In genomic region chr6:137415127-137415833, GRCh38 we compare ENCODE assay signal across 9 cellular contexts.
DNase-seq lines count a peak whose midpoint lies in the region; ATAC-seq and TF ChIP-seq lines count a peak whose summit lies in the region.
"Had no signal": no experiment of that assay in that cellular context is flagged by ENCODE, and none has a peak within 500 bp of the region (broad histone marks: within the 10 kb centered on the region; RNA-seq: fewer than 3 reads in every experiment).

No MANE protein-coding gene starts in this region.

- WGBS in SK-N-SH (ENCODE audit: low lambda C conversion rate): 31% methylated on average over 24 of the region's 25 CpGs
- WGBS in heart right ventricle, 2 donors: 5 to 7% methylated on average over 25 of the region's 25 CpGs
- 1 to 6% (median 3%) methylated on average over 25 of the region's 25 CpGs for WGBS in psoas muscle, 3 donors
- WGBS in urinary bladder: 4% methylated on average over 25 of the region's 25 CpGs

- TF ChIP-seq EP300 in SK-N-SH (IDR thresholded peaks at IDR 0.05; ENCODE audit: borderline replicate concordance in 1 of 2, low read depth in 1 of 2, low read length in 1 of 2): no peak

- H3K27me3 Mint-ChIP-seq in activated naive CD8-positive, alpha-beta T cell treated with anti-CD3 and anti-CD28 coated beads, Interleukin-2, amount 50 U/mL, for 24 hours: peaks cover 2% of the 10 kb centered on the region

- no peak overlapping the region for H3K9ac ChIP-seq in SK-N-SH

- no peaks in the 10 kb centered on the region for H3K36me3 ChIP-seq in SK-N-SH (replicated peaks in 1 of 2; ENCODE audit: control insufficient read depth in 1 of 2, insufficient read depth in 2 of 2, low read length in 1 of 2)
- H3K36me3 ChIP-seq in heart right ventricle: no peaks in the 10 kb centered on the region
- H3K36me3 ChIP-seq in psoas muscle (ENCODE audit: insufficient read depth in 1 of 2, low read depth in 1 of 2): no peaks in the 10 kb centered on the region
- H3K36me3 ChIP-seq in urinary bladder (ENCODE audit: insufficient read depth): no peaks in the 10 kb centered on the region

- peak; percentile 28; the same call in 1 of the 2 replicates for TF ChIP-seq RAD21 in SK-N-SH (IDR thresholded peaks at IDR 0.05; ENCODE audit: low read length)

- intact Hi-C loops in heart right ventricle (cut with DNase I) (loop anchor here (1.0 to 10.0 kb wide), 11 partner anchors 80 to 1898 kb away; no protein-coding TSS in a partner anchor), psoas muscle (cut with DNase I) (loop anchor here (5.0 to 10.0 kb wide), 2 partner anchors 143 to 320 kb away; no protein-coding TSS in a partner anchor)

- H3K4me2 ChIP-seq in SK-N-SH: peak overlapping the region; percentile 50
- H3K4me2 ChIP-seq: A549 had no signal

- no peaks in the 10 kb centered on the region for H4K20me1 ChIP-seq in SK-N-SH (ENCODE audit: insufficient read depth)

- ATAC-seq in HG03066 (IDR thresholded peaks at IDR 0.05; ENCODE audit: low read depth, unreplicated experiment): peak; percentile 92
- ATAC-seq in activated naive CD8-positive, alpha-beta T cell treated with anti-CD3 and anti-CD28 coated beads, Interleukin-2, amount 50 U/mL, for 24 hours: peak; percentile 93
- ATAC-seq in heart right ventricle: peak; percentile 74 to 92 (median 88)
- peak; percentile 74 to 96 (median 84) for ATAC-seq in psoas muscle

- no peaks in the 10 kb centered on the region for H3K9me2 ChIP-seq in SK-N-SH

- peaks cover 10% of the 10 kb centered on the region for H3K4me1 Mint-ChIP-seq in activated naive CD8-positive, alpha-beta T cell treated with anti-CD3 and anti-CD28 coated beads, Interleukin-2, amount 50 U/mL, for 24 hours

- H3K27ac Mint-ChIP-seq in activated naive CD8-positive, alpha-beta T cell treated with anti-CD3 and anti-CD28 coated beads, Interleukin-2, amount 50 U/mL, for 24 hours: peak overlapping the region; percentile 43

- H3K27ac ChIP-seq in SK-N-SH (ENCODE audit: low read depth in 2 of 2, low read length in 1 of 2) (no peak overlapping the region), heart right ventricle (peak overlapping the region in 9 of 10 donors; percentile 12 to 72 (median 61)), psoas muscle (no peak overlapping the region), urinary bladder (ENCODE audit: low read depth) (no peak overlapping the region)
- H3K27ac ChIP-seq: A549 had no signal

- POLR2A ChIA-PET in SK-N-SH (lab: Yijun Ruan, JAX): interaction anchor here (0.5 kb wide), 1 partner anchor 433 kb away, joined by 4 read pairs; no protein-coding TSS in a partner anchor

- H3K4me1 ChIP-seq in SK-N-SH (ENCODE audit: control insufficient read depth in 1 of 2, insufficient read depth in 2 of 2, low read depth in 1 of 2, low read length in 1 of 2) (no peaks in the 10 kb centered on the region; a peak in 1 of 4 replicates), heart right ventricle (peaks cover 0 to 21% (median 5%) of the 10 kb centered on the region in 9 donors), psoas muscle (peaks cover 7% of the 10 kb centered on the region), urinary bladder (ENCODE audit: insufficient read depth) (no peaks in the 10 kb centered on the region)
- H3K4me1 ChIP-seq: A549 had no signal

- TF ChIP-seq CTCF in SK-N-SH (IDR thresholded peaks at IDR 0.05): peak; percentile 44; the same call in 1 of the 2 replicates
- peak; percentile 18 to 77 (median 62) for TF ChIP-seq CTCF in heart right ventricle (IDR thresholded peaks at IDR 0.05)
- TF ChIP-seq CTCF in psoas muscle (IDR thresholded peaks at IDR 0.05): peak; percentile 58

- CTCF ChIA-PET in SK-N-SH (lab: Yijun Ruan, JAX): interaction anchor here (0.6 kb wide), 2 partner anchors 8 to 760 kb away, joined by 4 read pairs; no protein-coding TSS in a partner anchor

- H3K9me3 ChIP-seq in SK-N-SH: no peaks in the 10 kb centered on the region
- no peaks in the 10 kb centered on the region for H3K9me3 ChIP-seq in heart right ventricle
- H3K9me3 ChIP-seq in psoas muscle: no peaks in the 10 kb centered on the region
- H3K9me3 ChIP-seq: A549 had no signal

- no peaks in the 10 kb centered on the region for H3K9me3 Mint-ChIP-seq in activated naive CD8-positive, alpha-beta T cell treated with anti-CD3 and anti-CD28 coated beads, Interleukin-2, amount 50 U/mL, for 24 hours

- peak; percentile 39 for DNase-seq in NCI-H146 (lab: John Stamatoyannopoulos, UW)
- DNase-seq in NCI-H146 treated with DMSO at 0.1 percent for 48 hours (lab: John Stamatoyannopoulos, UW; ENCODE audit: unreplicated experiment): no peak
- peak; percentile 12 for DNase-seq in SK-N-SH
- peak; percentile 59 for DNase-seq in activated naive CD8-positive, alpha-beta T cell treated with anti-CD3 and anti-CD28 coated beads, Interleukin-2, amount 50 U/mL, for 24 hours
- peak; percentile 19 to 57 for DNase-seq in heart right ventricle
- peak in 1 of 2 donors; percentile 27 for DNase-seq in psoas muscle

- no peaks in the 10 kb centered on the region for H3F3A ChIP-seq in SK-N-SH (replicated peaks; ENCODE audit: insufficient read depth)

- H3K36me3 Mint-ChIP-seq in activated naive CD8-positive, alpha-beta T cell treated with anti-CD3 and anti-CD28 coated beads, Interleukin-2, amount 50 U/mL, for 24 hours (ENCODE audit: low read depth): no peaks in the 10 kb centered on the region

- H2AFZ ChIP-seq in SK-N-SH (ENCODE audit: low read depth): 0 out of 2 replicates have a peak overlapping the region, but pooled peaks have one; percentile 41

- H3K79me2 ChIP-seq in SK-N-SH (ENCODE audit: insufficient read depth): no peaks in the 10 kb centered on the region

- peak overlapping the region; percentile 80 for H3K4me3 Mint-ChIP-seq in activated naive CD8-positive, alpha-beta T cell treated with anti-CD3 and anti-CD28 coated beads, Interleukin-2, amount 50 U/mL, for 24 hours

- H3K4me3 ChIP-seq in SK-N-SH (ENCODE audit: low read depth in 2 of 2, low read length in 1 of 2) (peak overlapping the region in 1 of 2 experiments; percentile 48; a peak in 3 of 4 replicates), heart right ventricle (peak overlapping the region; percentile 11 to 59 (median 48)), psoas muscle (peak overlapping the region; percentile 70), urinary bladder (ENCODE audit: low read depth, low read length) (peak overlapping the region; percentile 34)
- H3K4me3 ChIP-seq: A549 had no signal

- H3K27me3 ChIP-seq in SK-N-SH (ENCODE audit: insufficient read depth) (no peaks in the 10 kb centered on the region; the same call in 1 of the 2 replicates), heart right ventricle (peaks cover 0 to 37% (median 18%) of the 10 kb centered on the region in 7 donors), psoas muscle (ENCODE audit: insufficient read depth in 3 of 3, low read length in 2 of 3) (no peaks in the 10 kb centered on the region)

TF ChIP-seq in SK-N-SH, 30 proteins besides CTCF, POLR2A, EP300 and RAD21 (continues in another document):
- TF ChIP-seq USF2 (IDR thresholded peaks at IDR 0.05; ENCODE audit: borderline replicate concordance, low read depth, low read length) (no peak), MAX (IDR thresholded peaks at IDR 0.05; ENCODE audit: low read depth) (no peak), RFX5 (IDR thresholded peaks at IDR 0.05; ENCODE audit: low read length) (no peak), SIN3A (IDR thresholded peaks at IDR 0.05; ENCODE audit: borderline replicate concordance, low read depth, low read length) (no peak), TCF12 (IDR thresholded peaks at IDR 0.05) (no peak), REST (IDR thresholded peaks at IDR 0.05; ENCODE audit: low read depth, low read length) (no peak), RCOR1 (IDR thresholded peaks at IDR 0.05; ENCODE audit: low read length) (no peak), FOSL2 (IDR thresholded peaks at IDR 0.05; ENCODE audit: borderline replicate concordance, low read depth) (no peak), YY1 (IDR thresholded peaks at IDR 0.05; ENCODE audit: low read depth) (no peak), SMC3 (IDR thresholded peaks at IDR 0.05; ENCODE audit: low read depth, low read length) (no peak), GATA2 (CRISPR knock-in tag; IDR thresholded peaks at IDR 0.05) (no peak), FOXM1 (IDR thresholded peaks at IDR 0.05; ENCODE audit: low read depth) (no peak), JUND (IDR thresholded peaks at IDR 0.05) (no peak), NRF1 (IDR thresholded peaks at IDR 0.05; ENCODE audit: low read depth, low read length) (no peak)

Comparison
In these comparisons a context has a peak if more than half of its experiments do, and no peak if none do; other contexts are left out.
1. H3K27ac ChIP-seq: peak in heart right ventricle (9 of 10); none in SK-N-SH (0 of 2), psoas muscle (single experiment) and urinary bladder (single experiment).
2. Peak in every context shown above with its lines, with median percentiles within 50 percentile points of each other: ATAC-seq and CTCF ChIP-seq.